Comparison of ENCODE assay signal across 9 cellular contexts in the genomic region with DNA sequence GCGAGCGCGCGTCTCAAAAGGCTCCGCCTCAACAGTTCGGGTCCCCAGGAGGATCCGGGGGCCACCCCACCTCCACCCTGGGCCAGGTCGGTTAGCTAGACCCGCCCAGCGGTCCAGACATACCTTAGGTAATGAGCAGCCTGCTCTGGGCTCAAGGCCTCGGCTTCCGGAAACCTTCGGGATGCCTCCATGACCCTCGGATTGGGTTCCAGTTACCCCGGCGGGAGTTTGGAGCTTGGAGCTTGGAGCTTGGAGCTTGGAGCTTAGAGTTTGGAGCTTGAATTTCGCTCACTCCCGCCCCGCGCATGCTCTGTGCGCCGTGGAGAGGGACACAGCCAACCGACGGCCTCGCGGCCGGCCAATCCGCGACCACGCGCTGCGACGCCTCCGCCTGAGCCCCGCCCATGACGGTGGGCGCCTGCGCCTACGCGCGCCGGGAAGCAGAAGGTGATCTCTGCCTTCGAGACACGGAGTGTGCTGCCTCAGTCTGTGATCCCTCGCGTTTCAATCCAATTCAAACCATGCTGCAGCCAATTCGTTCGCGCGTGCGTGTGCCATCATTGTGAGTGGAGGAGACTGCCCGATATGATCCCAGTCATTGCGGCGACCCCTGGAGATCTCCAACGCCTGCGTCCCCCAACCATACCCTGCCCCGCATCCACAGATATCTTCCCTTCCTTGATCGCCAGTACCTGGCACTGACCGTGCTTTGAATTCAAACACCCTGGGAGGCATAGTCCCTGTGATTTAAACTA. TPM values are rescaled to one million over a fixed set of nuclear protein-coding genes. Genes with fewer than 3 reads are reported as not detected.
DNase-seq lines count a peak whose midpoint lies in the region; ATAC-seq, FAIRE-seq and TF ChIP-seq lines count a peak whose summit lies in the region.
"Had no signal": no experiment of that assay in that cellular context is flagged by ENCODE, and none has a peak within 500 bp of the region (broad histone marks: within the 10 kb centered on the region; RNA-seq: fewer than 3 reads in every experiment).

A gene with protein sequence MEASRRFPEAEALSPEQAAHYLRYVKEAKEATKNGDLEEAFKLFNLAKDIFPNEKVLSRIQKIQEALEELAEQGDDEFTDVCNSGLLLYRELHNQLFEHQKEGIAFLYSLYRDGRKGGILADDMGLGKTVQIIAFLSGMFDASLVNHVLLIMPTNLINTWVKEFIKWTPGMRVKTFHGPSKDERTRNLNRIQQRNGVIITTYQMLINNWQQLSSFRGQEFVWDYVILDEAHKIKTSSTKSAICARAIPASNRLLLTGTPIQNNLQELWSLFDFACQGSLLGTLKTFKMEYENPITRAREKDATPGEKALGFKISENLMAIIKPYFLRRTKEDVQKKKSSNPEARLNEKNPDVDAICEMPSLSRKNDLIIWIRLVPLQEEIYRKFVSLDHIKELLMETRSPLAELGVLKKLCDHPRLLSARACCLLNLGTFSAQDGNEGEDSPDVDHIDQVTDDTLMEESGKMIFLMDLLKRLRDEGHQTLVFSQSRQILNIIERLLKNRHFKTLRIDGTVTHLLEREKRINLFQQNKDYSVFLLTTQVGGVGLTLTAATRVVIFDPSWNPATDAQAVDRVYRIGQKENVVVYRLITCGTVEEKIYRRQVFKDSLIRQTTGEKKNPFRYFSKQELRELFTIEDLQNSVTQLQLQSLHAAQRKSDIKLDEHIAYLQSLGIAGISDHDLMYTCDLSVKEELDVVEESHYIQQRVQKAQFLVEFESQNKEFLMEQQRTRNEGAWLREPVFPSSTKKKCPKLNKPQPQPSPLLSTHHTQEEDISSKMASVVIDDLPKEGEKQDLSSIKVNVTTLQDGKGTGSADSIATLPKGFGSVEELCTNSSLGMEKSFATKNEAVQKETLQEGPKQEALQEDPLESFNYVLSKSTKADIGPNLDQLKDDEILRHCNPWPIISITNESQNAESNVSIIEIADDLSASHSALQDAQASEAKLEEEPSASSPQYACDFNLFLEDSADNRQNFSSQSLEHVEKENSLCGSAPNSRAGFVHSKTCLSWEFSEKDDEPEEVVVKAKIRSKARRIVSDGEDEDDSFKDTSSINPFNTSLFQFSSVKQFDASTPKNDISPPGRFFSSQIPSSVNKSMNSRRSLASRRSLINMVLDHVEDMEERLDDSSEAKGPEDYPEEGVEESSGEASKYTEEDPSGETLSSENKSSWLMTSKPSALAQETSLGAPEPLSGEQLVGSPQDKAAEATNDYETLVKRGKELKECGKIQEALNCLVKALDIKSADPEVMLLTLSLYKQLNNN (minus strand): TSS at position 307 of the 755 bp plus-strand sequence. CDS start 116 bp downstream, at position 191.

- peak within 1 kb of the TSS in 1 of 2 donors; percentile 5 for H3K9ac ChIP-seq in kidney (ENCODE audit: low read length in 2 of 2)
- H3K9ac ChIP-seq: KMS-11 had no signal

- H3K27ac ChIP-seq in kidney (ENCODE audit: low read depth in 2 of 2, low read length in 2 of 2): no peak within 1 kb of the TSS
- H3K27ac ChIP-seq: KMS-11 had no signal

- peak within 1 kb of the TSS; percentile 49 for H3K4me3 ChIP-seq in AG09309 (ENCODE audit: control insufficient read depth, low read depth, low read length)
- peak within 1 kb of the TSS; percentile 39 to 41 for H3K4me3 ChIP-seq in kidney (ENCODE audit: low read length in 2 of 2)

- intact Hi-C loops in kidney (cut with DNase I): no loop called here

- ATAC-seq in GM18909 (IDR thresholded peaks at IDR 0.05; ENCODE audit: poor library complexity, unreplicated experiment): peak; percentile 96
- peak; percentile 98 for ATAC-seq in HG03139 (IDR thresholded peaks at IDR 0.05; ENCODE audit: unreplicated experiment)

- H3K36me3 ChIP-seq in kidney (ENCODE audit: control insufficient read depth in 1 of 2, insufficient read depth in 2 of 2, low read length in 2 of 2): no peaks in the 10 kb centered on the region

- H3K9me3 ChIP-seq in kidney (ENCODE audit: control insufficient read depth in 1 of 2, low read length in 2 of 2): no peaks in the 10 kb centered on the region

- no peak for FAIRE-seq in kidney (lab: Jason Lieb, UNC)

- TF ChIP-seq CTCF in AG09309 (IDR thresholded peaks at IDR 0.05; ENCODE audit: control insufficient read depth, insufficient read depth, low read depth, low read length, missing control alignments): no peak
- TF ChIP-seq CTCF in kidney (IDR thresholded peaks at IDR 0.05; ENCODE audit: borderline replicate concordance, extremely low read depth, insufficient read depth): no peak

- DNase-seq in AG09309 (ENCODE audit: low read depth) (peak; percentile 27), NCI-H446 treated with DMSO at 0.1 percent for 48 hours (lab: John Stamatoyannopoulos, UW) (peak; percentile 68), cerebellar nuclear complex (lab: John Stamatoyannopoulos, UW) (peak; percentile 40 to 43), kidney (peak; percentile 94)
- DNase-seq in activated CD4-positive, alpha-beta T cell treated with anti-CD3 and anti-CD28 coated beads for 1 hour: peak; percentile 68
- DNase-seq in stimulated activated CD4-positive, alpha-beta T cell treated with anti-CD3 and anti-CD28 coated beads, Interleukin-15, amount 100 ng/mL, for 48 hours (ENCODE audit: low read depth in 2 of 2): peak; percentile 66 to 81

- no peaks in the 10 kb centered on the region for H3K4me1 ChIP-seq in kidney (ENCODE audit: control insufficient read depth in 1 of 2, insufficient read depth in 1 of 2, low read depth in 1 of 2, low read length in 2 of 2)

RNA-seq across cellular contexts. Expression of the gene that starts here (rescaled TPM):
- 0.16 TPM for total RNA-seq in kidney
- not detected for polyA plus RNA-seq in kidney (ENCODE audit: insufficient read depth, low read depth, low replicate concordance)

Comparison
In these comparisons a context has a peak if more than half of its experiments do, and no peak if none do; other contexts are left out.
1. Peak in DNase-seq and H3K4me3 ChIP-seq in kidney; RNA of the gene not detected or under 1 TPM.
2. DNase-seq: peak in every context shown above with its lines; median percentile 94 in kidney; 74 in stimulated activated CD4-positive, alpha-beta T cell treated with anti-CD3 and anti-CD28 coated beads, Interleukin-15, amount 100 ng/mL, for 48 hours; 68 in NCI-H446 treated with DMSO at 0.1 percent for 48 hours; 68 in activated CD4-positive, alpha-beta T cell treated with anti-CD3 and anti-CD28 coated beads for 1 hour; 42 in cerebellar nuclear complex; 27 in AG09309.